22 cellular contexts compared by ENCODE assay signal in the genomic region with DNA sequence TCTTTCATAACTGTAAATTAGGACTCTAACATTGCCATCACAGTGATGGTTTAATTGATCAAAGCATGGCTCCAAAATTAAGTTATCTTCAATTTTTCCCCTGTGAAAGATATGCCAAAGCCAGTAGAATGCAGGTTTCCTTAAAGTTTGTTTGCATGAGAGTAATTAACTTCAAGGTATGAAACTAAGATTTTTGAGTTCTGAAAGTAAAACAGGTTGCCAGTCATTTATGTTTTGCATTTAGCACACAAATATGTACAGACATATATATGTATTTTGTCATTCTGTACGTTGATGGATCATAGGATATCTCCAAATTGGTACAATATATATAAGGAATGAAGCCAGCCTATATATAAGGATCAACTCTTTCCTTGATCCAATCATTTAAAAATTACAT. TPM values are rescaled to one million over a fixed set of nuclear protein-coding genes. Genes with fewer than 3 reads are reported as not detected.
DNase-seq lines count a peak whose midpoint lies in the region; ATAC-seq lines count a peak whose summit lies in the region.
"Had no signal": no experiment of that assay in that cellular context is flagged by ENCODE, and none has a peak within 500 bp of the region (broad histone marks: within the 10 kb centered on the region; RNA-seq: fewer than 3 reads in every experiment).

No MANE protein-coding gene starts in this region.

- peak overlapping the region; percentile 9 for H3K27ac Mint-ChIP-seq in activated naive CD8-positive, alpha-beta T cell
- no peak overlapping the region for H3K27ac Mint-ChIP-seq in CD4-positive, alpha-beta memory T cell
- H3K27ac Mint-ChIP-seq: brain; dendritic cell treated with granulocyte-macrophage colony-stimulating factor and Interleukin-4, amounts not matched to agents 40 ng/mL and 50 ng/mL, for 4 days had no signal

- intact Hi-C loops in CD4-positive, alpha-beta memory T cell (cut with micrococcal nuclease), result no loop called here

- no peaks in the 10 kb centered on the region for H3K27me3 ChIP-seq in CD4-positive, alpha-beta memory T cell (ENCODE audit: insufficient read depth, low read length)
- H3K27me3 ChIP-seq: ovary, sigmoid colon had no signal

- peaks cover 42% of the 10 kb centered on the region for H3K4me1 Mint-ChIP-seq in activated naive CD8-positive, alpha-beta T cell (ENCODE audit: low read depth)
- H3K4me1 Mint-ChIP-seq in CD4-positive, alpha-beta memory T cell, result peaks cover 8 to 18% (median 10%) of the 10 kb centered on the region in 4 donors
- H3K4me1 Mint-ChIP-seq: brain had no signal

- peaks cover 12% of the 10 kb centered on the region for H3K4me1 ChIP-seq in CD4-positive, alpha-beta memory T cell (ENCODE audit: insufficient read depth, low read length)
- H3K4me1 ChIP-seq: HAP-1, left ventricle myocardium inferior, sigmoid colon had no signal

- ATAC-seq in GM18861 (IDR thresholded peaks at IDR 0.05; ENCODE audit: unreplicated experiment), result peak; percentile 48
- peak; percentile 50 for ATAC-seq in GM19452 (IDR thresholded peaks at IDR 0.05; ENCODE audit: unreplicated experiment)
- peak; percentile 48 for ATAC-seq in HG02938 (IDR thresholded peaks at IDR 0.05; ENCODE audit: unreplicated experiment)

- H3K9me3 ChIP-seq in CD4-positive, alpha-beta memory T cell (ENCODE audit: control insufficient read depth in 1 of 2, low read length in 2 of 2), result no peaks in the 10 kb centered on the region
- H3K9me3 ChIP-seq: HAP-1, left ventricle myocardium inferior, ovary, sigmoid colon had no signal

- DNase-seq in NCI-H774 (lab: John Stamatoyannopoulos, UW), result no peak
- DNase-seq in GF-D8 (lab: John Stamatoyannopoulos, UW), result no peak
- no peak for DNase-seq in CD4-positive, alpha-beta memory T cell
- DNase-seq: activated CD8-positive, alpha-beta memory T cell treated with anti-CD3 and anti-CD28 coated beads for 24 hours; activated naive CD4-positive, alpha-beta T cell treated with anti-CD3 and anti-CD28 coated beads, Interleukin-2, amount 50 U/mL, for 16 hours; Karpas-422; left ventricle myocardium inferior; NCI-H1417 treated with DMSO at 0.1 percent for 48 hours; NCI-H2171 treated with DMSO at 0.1 percent for 48 hours; NCI-H82; ovary; sigmoid colon; stimulated activated CD4-positive, alpha-beta T cell treated with anti-CD3 and anti-CD28 coated beads, Interleukin-2, amount 100 ng/mL, for 24 hours; substantia nigra had no signal

- H3K27me3 Mint-ChIP-seq in activated naive CD8-positive, alpha-beta T cell, result no peaks in the 10 kb centered on the region
- H3K27me3 Mint-ChIP-seq in CD4-positive, alpha-beta memory T cell, result no peaks in the 10 kb centered on the region

- H3K4me3 Mint-ChIP-seq in activated naive CD8-positive, alpha-beta T cell, result no peak overlapping the region
- no peak overlapping the region for H3K4me3 Mint-ChIP-seq in CD4-positive, alpha-beta memory T cell
- H3K4me3 Mint-ChIP-seq: brain; dendritic cell treated with granulocyte-macrophage colony-stimulating factor and Interleukin-4, amounts not matched to agents 40 ng/mL and 50 ng/mL, for 4 days had no signal

- H3K36me3 Mint-ChIP-seq in activated naive CD8-positive, alpha-beta T cell, result no peaks in the 10 kb centered on the region
- no peaks in the 10 kb centered on the region for H3K36me3 Mint-ChIP-seq in CD4-positive, alpha-beta memory T cell
- H3K36me3 Mint-ChIP-seq: brain had no signal

- CTCF ChIA-PET in CD4-positive, alpha-beta memory T cell (lab: Charles Lee; ENCODE audit: partially characterized antibody), result interaction anchor here (2.5 kb wide), 1 partner anchor 33 kb away, joined by 10 read pairs; no protein-coding TSS in a partner anchor

- no peak overlapping the region for H3K27ac ChIP-seq in CD4-positive, alpha-beta memory T cell (ENCODE audit: low read depth, low read length)
- H3K27ac ChIP-seq: left ventricle myocardium inferior, ovary, sigmoid colon, VCaP had no signal

- H3K9me3 Mint-ChIP-seq in activated naive CD8-positive, alpha-beta T cell (ENCODE audit: low read depth), result no peaks in the 10 kb centered on the region
- no peaks in the 10 kb centered on the region for H3K9me3 Mint-ChIP-seq in CD4-positive, alpha-beta memory T cell
- H3K9me3 Mint-ChIP-seq: brain; dendritic cell treated with granulocyte-macrophage colony-stimulating factor and Interleukin-4, amounts not matched to agents 40 ng/mL and 50 ng/mL, for 4 days had no signal

- H3K4me3 ChIP-seq in CD4-positive, alpha-beta memory T cell (ENCODE audit: low read length in 2 of 2), result no peak overlapping the region
- H3K4me3 ChIP-seq: HAP-1, left ventricle myocardium inferior, ovary, sigmoid colon had no signal

- POLR2A ChIA-PET in CD4-positive, alpha-beta memory T cell (lab: Charles Lee; ENCODE audit: partially characterized antibody), result no interaction called here

- H3K36me3 ChIP-seq in CD4-positive, alpha-beta memory T cell (ENCODE audit: insufficient read depth, low read length), result no peaks in the 10 kb centered on the region
- H3K36me3 ChIP-seq: HAP-1, left ventricle myocardium inferior, ovary, sigmoid colon had no signal

RNA-seq across cellular contexts. Expression of gene NDFIP2, which starts 23.6 kb away (rescaled TPM):
- 1 to 10 TPM; 2.7 to 3.7 TPM for total RNA-seq in CD4-positive, alpha-beta memory T cell
- polyA plus RNA-seq in CD4-positive, alpha-beta memory T cell, result 1 to 10 TPM; 4.6 to 5.2 TPM

RNA-seq across cellular contexts. Expression of gene RBM26, which starts 51.3 kb away (rescaled TPM):
- 10 to 100 TPM; 94.1 to 96.3 TPM for total RNA-seq in CD4-positive, alpha-beta memory T cell
- polyA plus RNA-seq in CD4-positive, alpha-beta memory T cell, result 10 to 100 TPM in 1 of 2 donors, 1 to 10 TPM in 1; 9.5 to 15.9 TPM
